In genomic region chr5:671459-672328, GRCh38 we compare ENCODE assay signal across 8 cellular contexts. TPM values are rescaled to one million over a fixed set of nuclear protein-coding genes. Genes with fewer than 3 reads are reported as not detected.
DNase-seq lines count a peak whose midpoint lies in the region; ATAC-seq and TF ChIP-seq lines count a peak whose summit lies in the region.

No MANE protein-coding gene starts in this region.

- H3K4me1 ChIP-seq in ovary (ENCODE audit: insufficient read depth) (peaks cover 33% of the 10 kb centered on the region), transverse colon (peaks cover 34 to 43% (median 36%) of the 10 kb centered on the region in 4 donors)

- in situ Hi-C loops in KBM-7 (cut with MboI; ENCODE audit: low pct_unique_long_range_greater_than_20kb, low sequenced_read_pairs) (no loop called here), transverse colon (cut with MboI; ENCODE audit: low pct_ligation_motif_present in 1 of 4, low pct_unique_long_range_greater_than_20kb in 1 of 4, low sequenced_read_pairs in 3 of 4) (loop anchor here in 1 of 4 donors (25.0 kb wide), 1 partner anchor 241 kb away; no protein-coding TSS in a partner anchor)

- DNase-seq in BJ (ENCODE audit: low read depth) (no peak), KBM-7 (peak; percentile 67), RPMI7951 (ENCODE audit: low read depth) (peak; percentile 51), germinal center (ENCODE audit: low spot score) (peak; percentile 67), ovary (peak; percentile 57 to 83 (median 79)), transverse colon (peak; percentile 80)
- DNase-seq in activated naive CD4-positive, alpha-beta T cell treated with Interleukin-2 at 50 U/mL for 16 hours, result peak; percentile 75

- CTCF ChIA-PET in BJ (lab: Yijun Ruan, JAX), result interaction anchor here (0.9 to 6.7 kb wide), 6 partner anchors 17 to 355 kb away, joined by 3 to 102 read pairs (median 9); partner anchors contain the start of genes BRD9 and TRIP13

- H3K27ac ChIP-seq in ovary (no peak overlapping the region), transverse colon (peak overlapping the region; percentile 7 to 61 (median 41))

- TF ChIP-seq POLR2A in ovary (IDR thresholded peaks at IDR 0.05), result no peak
- no peak for TF ChIP-seq POLR2A in transverse colon (IDR thresholded peaks at IDR 0.05)

- TF ChIP-seq CTCF in BJ (IDR thresholded peaks at IDR 0.05; ENCODE audit: insufficient read depth, low read depth, low read length) (peak; percentile 97), ovary (IDR thresholded peaks at IDR 0.05) (peak; percentile 85 to 88 (median 86)), transverse colon (IDR thresholded peaks at IDR 0.05) (peak; percentile 94 to 98 (median 96))

- peaks cover 4% of the 10 kb centered on the region; the same call in 1 of the 2 replicates for H3K27me3 ChIP-seq in BJ (ENCODE audit: control insufficient read depth, insufficient read depth, low read length)
- no peaks in the 10 kb centered on the region for H3K27me3 ChIP-seq in ovary
- no peaks in the 10 kb centered on the region for H3K27me3 ChIP-seq in transverse colon

- ATAC-seq in GM19438 (IDR thresholded peaks at IDR 0.05; ENCODE audit: low read depth, unreplicated experiment), result peak; percentile 55

- POLR2A ChIA-PET in BJ (lab: Charles Lee), result no interaction called here

- TF ChIP-seq EP300 in ovary (IDR thresholded peaks at IDR 0.05) (no peak), transverse colon (IDR thresholded peaks at IDR 0.05; ENCODE audit: low read depth) (no peak)

- WGBS in ovary, 3 donors, result 7 to 10% (median 7%) methylated on average over 26 to 27 of the region's 27 CpGs
- 18% methylated on average over 21 of the region's 27 CpGs; no CpG with 5 or more reads in 1 of the 2 donors for WGBS in transverse colon (ENCODE audit: low coverage in 1 of 2), 2 donors

- H3K9me3 ChIP-seq in ovary (no peaks in the 10 kb centered on the region), transverse colon (no peaks in the 10 kb centered on the region)

- intact Hi-C loops in ovary (cut with DNase I) (loop anchor here (2.0 to 10.0 kb wide), 5 partner anchors 221 to 493 kb away; partner anchors contain the start of genes BRD9 (in 2 of the 4) and TRIP13 (in 2 of the 4)), transverse colon (cut with DNase I; ENCODE audit: low total_unique reads) (loop anchor here (2.0 kb wide), 1 partner anchor 231 kb away; no protein-coding TSS in a partner anchor)

- no peaks in the 10 kb centered on the region for H3K36me3 ChIP-seq in BJ (ENCODE audit: control insufficient read depth, insufficient read depth, low read length)
- no peaks in the 10 kb centered on the region for H3K36me3 ChIP-seq in ovary
- no peaks in the 10 kb centered on the region for H3K36me3 ChIP-seq in transverse colon

- H3K4me3 ChIP-seq in BJ (ENCODE audit: low read depth, low read length) (no peak overlapping the region), ovary (no peak overlapping the region), transverse colon (peak overlapping the region in 2 of 4 donors; percentile 11 to 21)

RNA-seq across cellular contexts. Expression of gene TPPP, which starts 21.5 kb away (rescaled TPM):
- polyA plus RNA-seq in BJ (2011; rRNA removed) (0.07 and 0.09 TPM in 2 replicates), ovary (1 to 10 TPM; 2.1 to 2.5 TPM)
- 0.09 and 0.10 TPM in 2 replicates for polyA minus RNA-seq in BJ (2011; rRNA and poly(A)+ RNA removed)
- total RNA-seq in RPMI7951 (2014; rRNA removed; shearing (Covaris generic)), result 0.72 and 0.98 TPM in 2 replicates
- total RNA-seq in ovary (1 to 10 TPM; 1.1 to 8.8 (median 2.3) TPM), transverse colon (10 to 100 TPM in 1 of 4 donors, 1 to 10 TPM in 3; 2.2 to 40.6 (median 4.1) TPM)

RNA-seq across cellular contexts. Expression of gene CEP72, which starts 59.6 kb away (rescaled TPM):
- polyA plus RNA-seq in BJ (2011; rRNA removed) (0.91 and 1.7 TPM in 2 replicates), ovary (1 to 10 TPM; 1.6 to 4.9 TPM)
- 2.7 and 4.5 TPM in 2 replicates for polyA minus RNA-seq in BJ (2011; rRNA and poly(A)+ RNA removed)
- 3.1 and 3.7 TPM in 2 replicates for total RNA-seq in RPMI7951 (2014; rRNA removed; shearing (Covaris generic))
- total RNA-seq in ovary (10 to 100 TPM in 2 of 7 donors, 1 to 10 TPM in 5; 4.0 to 11.2 (median 7.8) TPM), transverse colon (1 to 10 TPM; 2.6 to 9.4 (median 4.2) TPM)

Comparison
In these comparisons a context has a peak if more than half of its experiments do, and no peak if none do; other contexts are left out.
1. H3K27ac ChIP-seq: peak in transverse colon (4 of 4); none in ovary (0 of 2).
2. Peak in every context shown above with its lines, with median percentiles within 50 percentile points of each other: CTCF ChIP-seq.